1 cellular context compared by ENCODE assay signal in genomic region chr11:113867843-113868503, GRCh38.
TF ChIP-seq lines count a peak whose summit lies in the region.

No MANE protein-coding gene starts in this region.

TF ChIP-seq in GM23338, 12 proteins besides CTCF, POLR2A, EP300 and RAD21:
- TF ChIP-seq ETS1 (IDR thresholded peaks at IDR 0.05) (no peak), STAT1 (IDR thresholded peaks at IDR 0.05; ENCODE audit: unreplicated experiment) (no peak), NANOG (IDR thresholded peaks at IDR 0.05; ENCODE audit: borderline replicate concordance) (no peak), CREB1 (CRISPR knock-in tag; IDR thresholded peaks at IDR 0.05; ENCODE audit: low read depth) (no peak), POLR2AphosphoS5 (IDR thresholded peaks at IDR 0.05; ENCODE audit: low read depth) (no peak), JUNB (IDR thresholded peaks at IDR 0.05; ENCODE audit: unreplicated experiment) (no peak), ZNF331 (CRISPR knock-in tag; IDR thresholded peaks at IDR 0.05; ENCODE audit: low read depth) (no peak), REST (IDR thresholded peaks at IDR 0.05; ENCODE audit: unreplicated experiment) (no peak), ZNF114 (CRISPR knock-in tag; IDR thresholded peaks at IDR 0.05) (no peak), EZH2phosphoT487 (IDR thresholded peaks at IDR 0.05; ENCODE audit: unreplicated experiment) (no peak), EZH2 (IDR thresholded peaks at IDR 0.05; ENCODE audit: low read depth, unreplicated experiment) (no peak)
- TF ChIP-seq, protein P1, sequence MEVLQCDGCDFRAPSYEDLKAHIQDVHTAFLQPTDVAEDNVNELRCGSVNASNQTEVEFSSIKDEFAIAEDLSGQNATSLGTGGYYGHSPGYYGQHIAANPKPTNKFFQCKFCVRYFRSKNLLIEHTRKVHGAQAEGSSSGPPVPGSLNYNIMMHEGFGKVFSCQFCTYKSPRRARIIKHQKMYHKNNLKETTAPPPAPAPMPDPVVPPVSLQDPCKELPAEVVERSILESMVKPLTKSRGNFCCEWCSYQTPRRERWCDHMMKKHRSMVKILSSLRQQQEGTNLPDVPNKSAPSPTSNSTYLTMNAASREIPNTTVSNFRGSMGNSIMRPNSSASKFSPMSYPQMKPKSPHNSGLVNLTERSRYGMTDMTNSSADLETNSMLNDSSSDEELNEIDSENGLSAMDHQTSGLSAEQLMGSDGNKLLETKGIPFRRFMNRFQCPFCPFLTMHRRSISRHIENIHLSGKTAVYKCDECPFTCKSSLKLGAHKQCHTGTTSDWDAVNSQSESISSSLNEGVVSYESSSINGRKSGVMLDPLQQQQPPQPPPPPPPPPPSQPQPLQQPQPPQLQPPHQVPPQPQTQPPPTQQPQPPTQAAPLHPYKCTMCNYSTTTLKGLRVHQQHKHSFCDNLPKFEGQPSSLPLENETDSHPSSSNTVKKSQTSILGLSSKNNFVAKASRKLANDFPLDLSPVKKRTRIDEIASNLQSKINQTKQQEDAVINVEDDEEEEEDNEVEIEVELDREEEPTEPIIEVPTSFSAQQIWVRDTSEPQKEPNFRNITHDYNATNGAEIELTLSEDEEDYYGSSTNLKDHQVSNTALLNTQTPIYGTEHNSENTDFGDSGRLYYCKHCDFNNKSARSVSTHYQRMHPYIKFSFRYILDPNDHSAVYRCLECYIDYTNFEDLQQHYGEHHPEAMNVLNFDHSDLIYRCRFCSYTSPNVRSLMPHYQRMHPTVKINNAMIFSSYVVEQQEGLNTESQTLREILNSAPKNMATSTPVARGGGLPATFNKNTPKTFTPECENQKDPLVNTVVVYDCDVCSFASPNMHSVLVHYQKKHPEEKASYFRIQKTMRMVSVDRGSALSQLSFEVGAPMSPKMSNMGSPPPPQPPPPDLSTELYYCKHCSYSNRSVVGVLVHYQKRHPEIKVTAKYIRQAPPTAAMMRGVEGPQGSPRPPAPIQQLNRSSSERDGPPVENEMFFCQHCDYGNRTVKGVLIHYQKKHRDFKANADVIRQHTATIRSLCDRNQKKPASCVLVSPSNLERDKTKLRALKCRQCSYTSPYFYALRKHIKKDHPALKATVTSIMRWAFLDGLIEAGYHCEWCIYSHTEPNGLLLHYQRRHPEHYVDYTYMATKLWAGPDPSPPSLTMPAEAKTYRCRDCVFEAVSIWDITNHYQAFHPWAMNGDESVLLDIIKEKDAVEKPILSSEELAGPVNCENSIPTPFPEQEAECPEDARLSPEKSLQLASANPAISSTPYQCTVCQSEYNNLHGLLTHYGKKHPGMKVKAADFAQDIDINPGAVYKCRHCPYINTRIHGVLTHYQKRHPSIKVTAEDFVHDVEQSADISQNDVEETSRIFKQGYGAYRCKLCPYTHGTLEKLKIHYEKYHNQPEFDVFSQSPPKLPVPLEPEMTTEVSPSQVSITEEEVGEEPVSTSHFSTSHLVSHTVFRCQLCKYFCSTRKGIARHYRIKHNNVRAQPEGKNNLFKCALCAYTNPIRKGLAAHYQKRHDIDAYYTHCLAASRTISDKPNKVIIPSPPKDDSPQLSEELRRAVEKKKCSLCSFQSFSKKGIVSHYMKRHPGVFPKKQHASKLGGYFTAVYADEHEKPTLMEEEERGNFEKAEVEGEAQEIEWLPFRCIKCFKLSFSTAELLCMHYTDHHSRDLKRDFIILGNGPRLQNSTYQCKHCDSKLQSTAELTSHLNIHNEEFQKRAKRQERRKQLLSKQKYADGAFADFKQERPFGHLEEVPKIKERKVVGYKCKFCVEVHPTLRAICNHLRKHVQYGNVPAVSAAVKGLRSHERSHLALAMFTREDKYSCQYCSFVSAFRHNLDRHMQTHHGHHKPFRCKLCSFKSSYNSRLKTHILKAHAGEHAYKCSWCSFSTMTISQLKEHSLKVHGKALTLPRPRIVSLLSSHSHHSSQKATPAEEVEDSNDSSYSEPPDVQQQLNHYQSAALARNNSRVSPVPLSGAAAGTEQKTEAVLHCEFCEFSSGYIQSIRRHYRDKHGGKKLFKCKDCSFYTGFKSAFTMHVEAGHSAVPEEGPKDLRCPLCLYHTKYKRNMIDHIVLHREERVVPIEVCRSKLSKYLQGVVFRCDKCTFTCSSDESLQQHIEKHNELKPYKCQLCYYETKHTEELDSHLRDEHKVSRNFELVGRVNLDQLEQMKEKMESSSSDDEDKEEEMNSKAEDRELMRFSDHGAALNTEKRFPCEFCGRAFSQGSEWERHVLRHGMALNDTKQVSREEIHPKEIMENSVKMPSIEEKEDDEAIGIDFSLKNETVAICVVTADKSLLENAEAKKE (CRISPR knock-in tag; IDR thresholded peaks at IDR 0.05), result no peak
